Comparison of ENCODE assay signal across 9 cellular contexts in genomic region chr6:116564921-116565872, GRCh38. TPM values are rescaled to one million over a fixed set of nuclear protein-coding genes. Genes with fewer than 3 reads are reported as not detected.
A peak's percentile ranks its signal among the peaks of the same experiment; 100 is the strongest.
DNase-seq lines count a peak whose midpoint lies in the region; ATAC-seq and TF ChIP-seq lines count a peak whose summit lies in the region.
"Had no signal": no experiment of that assay in that cellular context is flagged by ENCODE, and none has a peak within 500 bp of the region (broad histone marks: within the 10 kb centered on the region; RNA-seq: fewer than 3 reads in every experiment).

No MANE protein-coding gene starts in this region.

- DNase-seq in stimulated activated CD4-positive, alpha-beta T cell treated with anti-CD3 and anti-CD28 coated beads, Interleukin-12 subunit alpha, Interleukin-12 subunit beta, amount 100 ng/mL, for 4 hours: peak; percentile 5
- DNase-seq in stimulated activated CD4-positive, alpha-beta T cell treated with anti-CD3 and anti-CD28 coated beads, Interleukin-2, amount 100 ng/mL, for 48 hours: no peak
- DNase-seq in colonic mucosa: no peak
- peak; percentile 46 for DNase-seq in myocyte (ENCODE audit: low read depth)
- peak; percentile 53 to 78 for DNase-seq in aorta
- DNase-seq in superior temporal gyrus (ENCODE audit: extremely low spot score): no peak
- no peak for DNase-seq in HK-2 (ENCODE audit: unreplicated experiment)
- no peak for DNase-seq in NCI-H2196 (lab: John Stamatoyannopoulos, UW; ENCODE audit: unreplicated experiment)

- no peaks in the 10 kb centered on the region for H3K36me3 ChIP-seq in colonic mucosa
- no peaks in the 10 kb centered on the region for H3K36me3 ChIP-seq in aorta (ENCODE audit: control insufficient read depth in 1 of 2, insufficient read depth in 2 of 2, low read length in 1 of 2)

- H3K27ac ChIP-seq in colonic mucosa (no peak overlapping the region), aorta (ENCODE audit: low read depth in 1 of 2, low read length in 2 of 2) (no peak overlapping the region)

- peak overlapping the region; percentile 13 for H3K4me3 ChIP-seq in colonic mucosa
- H3K4me3 ChIP-seq in aorta (ENCODE audit: low read length in 2 of 2): peak overlapping the region; percentile 18 to 27

- 16 to 21% methylated on average over 42 of the region's 42 CpGs for WGBS in aorta, 2 donors

- ATAC-seq in aorta (ENCODE audit: low FRiP score): peak; percentile 49

- H3K9ac ChIP-seq in colonic mucosa (ENCODE audit: low read depth in 2 of 2, low read length in 2 of 2): no peak overlapping the region

- H3K4me1 ChIP-seq in colonic mucosa (peaks cover 2% of the 10 kb centered on the region), aorta (ENCODE audit: control insufficient read depth in 1 of 2, insufficient read depth in 2 of 2, low read length in 2 of 2) (no peaks in the 10 kb centered on the region)

- H3K27me3 ChIP-seq in colonic mucosa (no peaks in the 10 kb centered on the region), aorta (ENCODE audit: control insufficient read depth in 1 of 2, insufficient read depth in 2 of 2, low read length in 1 of 2) (no peaks in the 10 kb centered on the region)

- TF ChIP-seq CTCF in colonic mucosa (IDR thresholded peaks at IDR 0.05): no peak

- intact Hi-C loops in colonic mucosa (cut with DNase I) (loop anchor here (2.0 kb wide), 1 partner anchor 278 kb away; no protein-coding TSS in a partner anchor), aorta (cut with DNase I) (loop anchor here (10.0 kb wide), 1 partner anchor 280 kb away; no protein-coding TSS in a partner anchor)

- H3K9me3 ChIP-seq in colonic mucosa: no peaks in the 10 kb centered on the region
- no peaks in the 10 kb centered on the region for H3K9me3 ChIP-seq in aorta (ENCODE audit: control insufficient read depth, low read length)

RNA-seq across cellular contexts. Expression of gene RWDD1, which starts 6.1 kb away (rescaled TPM):
- total RNA-seq in colonic mucosa (10 to 100 TPM; 27.4 to 30.8 TPM), myocyte (32.2 and 32.5 TPM in 2 replicates), aorta (10 to 100 TPM; 40.2 to 41.9 TPM)
- 28.9 TPM for polyA plus RNA-seq in myocyte (2012)
- polyA plus RNA-seq in aorta: 100 to 1,000 TPM in 1 of 2 donors, 10 to 100 TPM in 1; 74.7 to 111 TPM

RNA-seq across cellular contexts. Expression of gene CALHM4, which starts 11.6 kb away (rescaled TPM):
- total RNA-seq in colonic mucosa (not detected), myocyte (not detected in 2 replicates), aorta (not detected)
- not detected for polyA plus RNA-seq in myocyte (2012)
- under 1 TPM in 1 of 2 donors, not detected in 1; 0.26 TPM for polyA plus RNA-seq in aorta
- total RNA-seq: HT-29 had no signal

RNA-seq across cellular contexts. Expression of gene TRAPPC3L, which starts 19.7 kb away (rescaled TPM):
- not detected for total RNA-seq in colonic mucosa
- 0.35 TPM in 1 of 2 replicates, not detected in the other for total RNA-seq in myocyte
- 0.05 TPM for polyA plus RNA-seq in myocyte (2012)
- total RNA-seq in aorta: under 1 TPM; 0.36 to 0.55 TPM
- 1 to 10 TPM in 1 of 2 donors, under 1 TPM in 1; 0.54 to 1.8 TPM for polyA plus RNA-seq in aorta
- total RNA-seq: HT-29 had no signal

RNA-seq across cellular contexts. Expression of gene RSPH4A, which starts 51.1 kb away (rescaled TPM):
- total RNA-seq in colonic mucosa (under 1 TPM; 0.10 to 0.11 TPM), myocyte (1.2 and 1.9 TPM in 2 replicates), aorta (under 1 TPM; 0.48 to 0.68 TPM)
- 0.15 TPM for polyA plus RNA-seq in myocyte (2012)
- under 1 TPM in 1 of 2 donors, not detected in 1; 0.51 TPM for polyA plus RNA-seq in aorta
- total RNA-seq: HT-29 had no signal

RNA-seq across cellular contexts. Expression of gene CALHM5, which starts 53.8 kb away (rescaled TPM):
- total RNA-seq in colonic mucosa (under 1 TPM; 0.20 to 0.37 TPM), myocyte (5.0 and 5.4 TPM in 2 replicates), aorta (10 to 100 TPM; 11.5 to 15.4 TPM)
- polyA plus RNA-seq in myocyte (2012): 8.7 TPM
- polyA plus RNA-seq in aorta: 1 to 10 TPM; 4.0 to 8.0 TPM

Comparison
In these comparisons a context has a peak if more than half of its experiments do, and no peak if none do; other contexts are left out.
1. DNase-seq: peak in stimulated activated CD4-positive, alpha-beta T cell treated with anti-CD3 and anti-CD28 coated beads, Interleukin-12 subunit alpha, Interleukin-12 subunit beta, amount 100 ng/mL, for 4 hours (single experiment), myocyte (single experiment) and aorta (2 of 2); none in stimulated activated CD4-positive, alpha-beta T cell treated with anti-CD3 and anti-CD28 coated beads, Interleukin-2, amount 100 ng/mL, for 48 hours (0 of 2), colonic mucosa (single experiment), superior temporal gyrus (single experiment), HK-2 (single experiment) and NCI-H2196 (single experiment).